ENCODE assay signal across 21 cellular contexts in the genomic region with DNA sequence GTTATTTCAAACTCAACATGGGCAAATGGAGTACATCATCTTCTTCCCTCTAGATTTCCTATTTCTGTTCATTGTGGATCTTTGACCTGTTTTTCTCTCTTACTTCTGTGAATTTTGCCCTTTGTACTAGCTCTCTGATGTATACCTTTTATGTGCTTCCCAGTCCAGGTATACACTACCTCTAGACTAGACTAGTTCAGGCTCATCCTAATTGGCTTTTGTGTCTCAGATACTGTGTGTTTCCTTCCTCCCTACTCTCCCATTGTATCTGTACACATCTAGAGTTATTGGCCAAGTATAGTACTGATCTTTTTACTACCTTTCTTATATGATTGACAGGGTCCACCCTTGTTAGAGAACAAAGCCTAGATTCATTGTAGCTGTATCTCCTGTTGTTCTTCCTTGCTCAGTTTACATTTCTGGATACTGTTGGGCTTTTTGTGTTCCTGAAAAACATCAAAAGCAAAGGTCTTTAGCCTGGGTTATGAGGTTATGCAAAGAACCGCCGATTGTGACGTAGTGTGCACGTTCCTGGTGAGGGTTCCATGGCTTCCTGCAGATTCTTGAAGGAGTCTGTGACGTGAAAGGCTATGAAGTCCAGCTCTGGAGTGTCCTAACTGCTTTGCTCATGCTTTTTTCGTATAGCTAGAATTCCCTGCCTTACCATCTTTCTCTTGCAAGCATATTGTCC.
A peak's percentile ranks its signal among the peaks of the same experiment; 100 is the strongest.
DNase-seq lines count a peak whose midpoint lies in the region; ATAC-seq and TF ChIP-seq lines count a peak whose summit lies in the region.
"Had no signal": no experiment of that assay in that cellular context is flagged by ENCODE, and none has a peak within 500 bp of the region (broad histone marks: within the 10 kb centered on the region; RNA-seq: fewer than 3 reads in every experiment).

No MANE protein-coding gene starts in this region.

- H3K4me1 Mint-ChIP-seq in activated CD4-positive, alpha-beta memory T cell treated with anti-CD3 and anti-CD28 coated beads for 36 hours (ENCODE audit: low read depth): peaks cover 20% of the 10 kb centered on the region
- peaks cover 65% of the 10 kb centered on the region for H3K4me1 Mint-ChIP-seq in activated CD4-positive, alpha-beta memory T cell treated with anti-CD3 and anti-CD28 coated beads, Interleukin-2, amount 10 ng/mL, durations not matched to agents 7 days and 5 days
- peaks cover 62 to 75% (median 66%) of the 10 kb centered on the region in 4 donors for H3K4me1 Mint-ChIP-seq in CD4-positive, alpha-beta memory T cell
- peaks cover 68% of the 10 kb centered on the region for H3K4me1 Mint-ChIP-seq in activated T-helper 2 cell treated with anti-CD3 and anti-CD28 coated beads, Interferon-gamma antibody, Interleukin-2, Interleukin-4, amounts not matched to agents 10 μg/mL and 5 μg/mL and 100 μg/mL, durations not matched to agents 14 hours and 24 hours and 36 hours (ENCODE audit: low read depth)
- H3K4me1 Mint-ChIP-seq in nephron progenitor cell: peaks cover 19% of the 10 kb centered on the region
- peaks cover 31 to 78% (median 61%) of the 10 kb centered on the region in 4 donors for H3K4me1 Mint-ChIP-seq in naive thymus-derived CD8-positive, alpha-beta T cell
- peaks cover 19% of the 10 kb centered on the region for H3K4me1 Mint-ChIP-seq in Calu3 (ENCODE audit: low read depth, unreplicated experiment)

- H3K4me3 Mint-ChIP-seq in activated CD4-positive, alpha-beta memory T cell treated with anti-CD3 and anti-CD28 coated beads for 36 hours: no peak overlapping the region
- H3K4me3 Mint-ChIP-seq in activated CD4-positive, alpha-beta memory T cell treated with anti-CD3 and anti-CD28 coated beads, Interleukin-2, amount 10 ng/mL, durations not matched to agents 7 days and 5 days: no peak overlapping the region
- peak overlapping the region in 5 of 8 donors; percentile 5 to 61 (median 32) for H3K4me3 Mint-ChIP-seq in CD4-positive, alpha-beta memory T cell
- H3K4me3 Mint-ChIP-seq in activated T-helper 2 cell treated with anti-CD3 and anti-CD28 coated beads, Interferon-gamma antibody, Interleukin-2, Interleukin-4, amounts not matched to agents 10 μg/mL and 5 μg/mL and 100 μg/mL, durations not matched to agents 14 hours and 24 hours and 36 hours (ENCODE audit: low read depth): no peak overlapping the region
- H3K4me3 Mint-ChIP-seq in nephron progenitor cell: no peak overlapping the region
- peak overlapping the region in 2 of 10 donors; percentile 8 to 12 for H3K4me3 Mint-ChIP-seq in naive thymus-derived CD8-positive, alpha-beta T cell
- H3K4me3 Mint-ChIP-seq in Calu3 (ENCODE audit: low read depth, unreplicated experiment): no peak overlapping the region
- H3K4me3 Mint-ChIP-seq: dendritic cell treated with granulocyte-macrophage colony-stimulating factor and Interleukin-4, amounts not matched to agents 40 ng/mL and 50 ng/mL, for 4 days had no signal

- no peak for DNase-seq in activated CD4-positive, alpha-beta memory T cell treated with anti-CD3 and anti-CD28 coated beads for 36 hours
- no peak for DNase-seq in activated CD4-positive, alpha-beta memory T cell treated with anti-CD3 and anti-CD28 coated beads, Interleukin-2, amount 10 ng/mL, durations not matched to agents 7 days and 5 days
- DNase-seq in CD4-positive, alpha-beta memory T cell: no peak
- no peak for DNase-seq in activated T-helper 2 cell treated with anti-CD3 and anti-CD28 coated beads, Interferon-gamma antibody, Interleukin-2, Interleukin-4, amounts not matched to agents 10 μg/mL and 5 μg/mL and 100 μg/mL, durations not matched to agents 14 hours and 24 hours and 36 hours (ENCODE audit: low spot score)
- no peak for DNase-seq in nephron progenitor cell
- DNase-seq in naive thymus-derived CD8-positive, alpha-beta T cell: no peak
- no peak for DNase-seq in upper lobe of left lung
- DNase-seq in Calu3: no peak
- DNase-seq: activated CD4-positive, alpha-beta T cell treated with anti-CD3 and anti-CD28 coated beads for 1 hour; activated naive CD4-positive, alpha-beta T cell; amygdala; BE2C; glutamatergic neuron; left cardiac atrium; NCI-H1092 treated with DMSO at 0.1 percent for 48 hours; NCI-H2029 treated with DMSO at 0.1 percent for 48 hours; stimulated activated CD4-positive, alpha-beta T cell treated with anti-CD3 and anti-CD28 coated beads, Interleukin-4, amount 100 ng/mL, for 1 hour; stimulated activated naive CD4-positive, alpha-beta T cell treated with Interleukin-2 at 50 U/mL for 16 hours had no signal

- intact Hi-C loops in activated CD4-positive, alpha-beta memory T cell treated with anti-CD3 and anti-CD28 coated beads for 36 hours (cut with micrococcal nuclease): loop anchor here (2.0 kb wide), 1 partner anchor 215 kb away; no protein-coding TSS in a partner anchor
- intact Hi-C loops in CD4-positive, alpha-beta memory T cell (cut with micrococcal nuclease): no loop called here
- intact Hi-C loops in activated T-helper 2 cell treated with anti-CD3 and anti-CD28 coated beads, Interferon-gamma antibody, Interleukin-2, Interleukin-4, amounts not matched to agents 10 μg/mL and 5 μg/mL and 100 μg/mL, durations not matched to agents 14 hours and 24 hours and 36 hours (cut with micrococcal nuclease): no loop called here
- intact Hi-C loops in Calu3 (cut with micrococcal nuclease; ENCODE audit: unreplicated experiment): no loop called here

- WGBS in upper lobe of left lung, 2 donors: 73 to 88% methylated on average over 6 of the region's 6 CpGs

- no peak for TF ChIP-seq EP300 in upper lobe of left lung (IDR thresholded peaks at IDR 0.05)

- H3K36me3 ChIP-seq in CD4-positive, alpha-beta memory T cell (ENCODE audit: insufficient read depth, low read length): no peaks in the 10 kb centered on the region
- H3K36me3 ChIP-seq in upper lobe of left lung: peaks cover 0 to 14% (median 6%) of the 10 kb centered on the region in 4 donors
- H3K36me3 ChIP-seq: BE2C had no signal

- peaks cover 22% of the 10 kb centered on the region for H3K36me3 Mint-ChIP-seq in activated CD4-positive, alpha-beta memory T cell treated with anti-CD3 and anti-CD28 coated beads for 36 hours
- peaks cover 44% of the 10 kb centered on the region for H3K36me3 Mint-ChIP-seq in activated CD4-positive, alpha-beta memory T cell treated with anti-CD3 and anti-CD28 coated beads, Interleukin-2, amount 10 ng/mL, durations not matched to agents 7 days and 5 days (ENCODE audit: low read depth)
- H3K36me3 Mint-ChIP-seq in CD4-positive, alpha-beta memory T cell: peaks cover 17 to 18% of the 10 kb centered on the region in 2 donors
- peaks cover 54% of the 10 kb centered on the region for H3K36me3 Mint-ChIP-seq in activated T-helper 2 cell treated with anti-CD3 and anti-CD28 coated beads, Interferon-gamma antibody, Interleukin-2, Interleukin-4, amounts not matched to agents 10 μg/mL and 5 μg/mL and 100 μg/mL, durations not matched to agents 14 hours and 24 hours and 36 hours (ENCODE audit: low read depth)
- H3K36me3 Mint-ChIP-seq in nephron progenitor cell (ENCODE audit: low read depth): peaks cover 23% of the 10 kb centered on the region
- H3K36me3 Mint-ChIP-seq in naive thymus-derived CD8-positive, alpha-beta T cell: peaks cover 0 to 33% (median 18%) of the 10 kb centered on the region in 3 donors
- peaks cover 10% of the 10 kb centered on the region for H3K36me3 Mint-ChIP-seq in Calu3 (ENCODE audit: insufficient read depth, unreplicated experiment)

- no peaks in the 10 kb centered on the region for H3K27me3 ChIP-seq in CD4-positive, alpha-beta memory T cell (ENCODE audit: insufficient read depth, low read length)
- H3K27me3 ChIP-seq in upper lobe of left lung: no peaks in the 10 kb centered on the region
- H3K27me3 ChIP-seq: BE2C, tibial nerve had no signal

- no peak overlapping the region for H3K27ac ChIP-seq in CD4-positive, alpha-beta memory T cell (ENCODE audit: low read depth, low read length)
- peak overlapping the region in 2 of 4 donors; percentile 21 to 73 for H3K27ac ChIP-seq in upper lobe of left lung
- H3K27ac ChIP-seq: A549 had no signal

- peak overlapping the region; percentile 5 for H3K27ac Mint-ChIP-seq in activated CD4-positive, alpha-beta memory T cell treated with anti-CD3 and anti-CD28 coated beads for 36 hours
- H3K27ac Mint-ChIP-seq in activated CD4-positive, alpha-beta memory T cell treated with anti-CD3 and anti-CD28 coated beads, Interleukin-2, amount 10 ng/mL, durations not matched to agents 7 days and 5 days: no peak overlapping the region
- peak overlapping the region; percentile 24 to 93 (median 67) for H3K27ac Mint-ChIP-seq in CD4-positive, alpha-beta memory T cell
- H3K27ac Mint-ChIP-seq in activated T-helper 2 cell treated with anti-CD3 and anti-CD28 coated beads, Interferon-gamma antibody, Interleukin-2, Interleukin-4, amounts not matched to agents 10 μg/mL and 5 μg/mL and 100 μg/mL, durations not matched to agents 14 hours and 24 hours and 36 hours: peak overlapping the region; percentile 35
- H3K27ac Mint-ChIP-seq in nephron progenitor cell (peak overlapping the region; percentile 8), Calu3 (ENCODE audit: unreplicated experiment) (no peak overlapping the region)
- H3K27ac Mint-ChIP-seq in naive thymus-derived CD8-positive, alpha-beta T cell: peak overlapping the region in 4 of 10 donors; percentile 6 to 38 (median 27)
- H3K27ac Mint-ChIP-seq: dendritic cell treated with granulocyte-macrophage colony-stimulating factor and Interleukin-4, amounts not matched to agents 40 ng/mL and 50 ng/mL, for 4 days had no signal

- no peaks in the 10 kb centered on the region for H3K9me3 Mint-ChIP-seq in activated CD4-positive, alpha-beta memory T cell treated with anti-CD3 and anti-CD28 coated beads for 36 hours
- H3K9me3 Mint-ChIP-seq in activated CD4-positive, alpha-beta memory T cell treated with anti-CD3 and anti-CD28 coated beads, Interleukin-2, amount 10 ng/mL, durations not matched to agents 7 days and 5 days: no peaks in the 10 kb centered on the region
- H3K9me3 Mint-ChIP-seq in CD4-positive, alpha-beta memory T cell: peaks cover 0 to 1% (median 0%) of the 10 kb centered on the region in 8 donors
- no peaks in the 10 kb centered on the region for H3K9me3 Mint-ChIP-seq in activated T-helper 2 cell treated with anti-CD3 and anti-CD28 coated beads, Interferon-gamma antibody, Interleukin-2, Interleukin-4, amounts not matched to agents 10 μg/mL and 5 μg/mL and 100 μg/mL, durations not matched to agents 14 hours and 24 hours and 36 hours
- H3K9me3 Mint-ChIP-seq in nephron progenitor cell (no peaks in the 10 kb centered on the region), Calu3 (ENCODE audit: low read depth, unreplicated experiment) (no peaks in the 10 kb centered on the region)
- no peaks in the 10 kb centered on the region for H3K9me3 Mint-ChIP-seq in naive thymus-derived CD8-positive, alpha-beta T cell
- H3K9me3 Mint-ChIP-seq: dendritic cell treated with granulocyte-macrophage colony-stimulating factor and Interleukin-4, amounts not matched to agents 40 ng/mL and 50 ng/mL, for 4 days had no signal

- TF ChIP-seq POLR2A in upper lobe of left lung (IDR thresholded peaks at IDR 0.05): no peak

- POLR2A ChIA-PET in activated CD4-positive, alpha-beta memory T cell treated with anti-CD3 and anti-CD28 coated beads for 36 hours (lab: Charles Lee): interaction anchor here (0.6 kb wide), 1 partner anchor 17 kb away, joined by 3 read pairs; no protein-coding TSS in a partner anchor
- POLR2A ChIA-PET in activated CD4-positive, alpha-beta memory T cell treated with anti-CD3 and anti-CD28 coated beads, Interleukin-2, amount 10 ng/mL, durations not matched to agents 7 days and 5 days (lab: Charles Lee): interaction anchor here (0.9 to 5.0 kb wide), 7 partner anchors 9 to 80 kb away, joined by 3 to 69 read pairs (median 3); no protein-coding TSS in a partner anchor
- POLR2A ChIA-PET in CD4-positive, alpha-beta memory T cell (lab: Charles Lee; ENCODE audit: partially characterized antibody): interaction anchor here (0.9 to 5.5 kb wide), 6 partner anchors 10 to 62 kb away, joined by 3 to 57 read pairs (median 5); no protein-coding TSS in a partner anchor
- POLR2A ChIA-PET in naive thymus-derived CD8-positive, alpha-beta T cell (lab: Charles Lee): interaction anchor here (0.7 kb wide), 2 partner anchors 11 to 45 kb away, joined by 3 read pairs; no protein-coding TSS in a partner anchor

- H3K4me1 ChIP-seq in CD4-positive, alpha-beta memory T cell (ENCODE audit: insufficient read depth, low read length): peaks cover 49% of the 10 kb centered on the region
- H3K4me1 ChIP-seq in upper lobe of left lung: peaks cover 57 to 84% (median 69%) of the 10 kb centered on the region in 4 donors
- H3K4me1 ChIP-seq: BE2C had no signal

- no peak for ATAC-seq in naive thymus-derived CD8-positive, alpha-beta T cell
- no peak for ATAC-seq in upper lobe of left lung (ENCODE audit: low FRiP score in 2 of 2)
- ATAC-seq: A549, left cardiac atrium had no signal

- no peaks in the 10 kb centered on the region for H3K9me3 ChIP-seq in CD4-positive, alpha-beta memory T cell (ENCODE audit: control insufficient read depth in 1 of 2, low read length in 2 of 2)
- no peaks in the 10 kb centered on the region for H3K9me3 ChIP-seq in upper lobe of left lung
- H3K9me3 ChIP-seq: A549, BE2C, tibial nerve had no signal

- TF ChIP-seq CTCF in nephron progenitor cell (IDR thresholded peaks at IDR 0.05) (no peak), upper lobe of left lung (IDR thresholded peaks at IDR 0.05) (no peak), Calu3 (IDR thresholded peaks at IDR 0.05; ENCODE audit: unreplicated experiment) (no peak)

- no peaks in the 10 kb centered on the region for H3K27me3 Mint-ChIP-seq in activated CD4-positive, alpha-beta memory T cell treated with anti-CD3 and anti-CD28 coated beads for 36 hours
- no peaks in the 10 kb centered on the region for H3K27me3 Mint-ChIP-seq in activated CD4-positive, alpha-beta memory T cell treated with anti-CD3 and anti-CD28 coated beads, Interleukin-2, amount 10 ng/mL, durations not matched to agents 7 days and 5 days
- no peaks in the 10 kb centered on the region for H3K27me3 Mint-ChIP-seq in CD4-positive, alpha-beta memory T cell
- no peaks in the 10 kb centered on the region for H3K27me3 Mint-ChIP-seq in activated T-helper 2 cell treated with anti-CD3 and anti-CD28 coated beads, Interferon-gamma antibody, Interleukin-2, Interleukin-4, amounts not matched to agents 10 μg/mL and 5 μg/mL and 100 μg/mL, durations not matched to agents 14 hours and 24 hours and 36 hours (ENCODE audit: low read depth)
- no peaks in the 10 kb centered on the region for H3K27me3 Mint-ChIP-seq in nephron progenitor cell (ENCODE audit: low read depth, poor library complexity)
- H3K27me3 Mint-ChIP-seq in naive thymus-derived CD8-positive, alpha-beta T cell: no peaks in the 10 kb centered on the region
- H3K27me3 Mint-ChIP-seq in Calu3 (ENCODE audit: unreplicated experiment): no peaks in the 10 kb centered on the region
- H3K27me3 Mint-ChIP-seq: dendritic cell treated with granulocyte-macrophage colony-stimulating factor and Interleukin-4, amounts not matched to agents 40 ng/mL and 50 ng/mL, for 4 days had no signal

- no peak overlapping the region for H3K4me3 ChIP-seq in CD4-positive, alpha-beta memory T cell (ENCODE audit: low read length in 2 of 2)
- no peak overlapping the region for H3K4me3 ChIP-seq in upper lobe of left lung
- H3K4me3 ChIP-seq: A549, tibial nerve had no signal

- BruUV-seq in Calu3 (replicated peaks; lab: Mats Ljungman, UMichigan): no TSS peak

- CTCF ChIA-PET in activated CD4-positive, alpha-beta memory T cell treated with anti-CD3 and anti-CD28 coated beads for 36 hours (lab: Charles Lee): interaction anchor here (1.3 kb wide), 1 partner anchor 9 kb away, joined by 6 read pairs; no protein-coding TSS in a partner anchor
- CTCF ChIA-PET in activated CD4-positive, alpha-beta memory T cell treated with anti-CD3 and anti-CD28 coated beads, Interleukin-2, amount 10 ng/mL, durations not matched to agents 7 days and 5 days (lab: Charles Lee): interaction anchor here (0.8 to 2.1 kb wide), 4 partner anchors 15 to 331 kb away, joined by 4 to 7 read pairs (median 5); no protein-coding TSS in a partner anchor
- CTCF ChIA-PET in CD4-positive, alpha-beta memory T cell (lab: Charles Lee; ENCODE audit: partially characterized antibody): interaction anchor here (0.5 to 2.4 kb wide), 5 partner anchors 10 to 209 kb away, joined by 3 to 23 read pairs (median 3); no protein-coding TSS in a partner anchor
- CTCF ChIA-PET in Calu3 (lab: Charles Lee): interaction anchor here (1.4 kb wide), 1 partner anchor 8 kb away, joined by 5 read pairs; no protein-coding TSS in a partner anchor

Comparison
In these comparisons a context has a peak if more than half of its experiments do, and no peak if none do; other contexts are left out.
1. H3K27ac Mint-ChIP-seq: peak in activated CD4-positive, alpha-beta memory T cell treated with anti-CD3 and anti-CD28 coated beads for 36 hours (single experiment), CD4-positive, alpha-beta memory T cell (7 of 7), activated T-helper 2 cell treated with anti-CD3 and anti-CD28 coated beads, Interferon-gamma antibody, Interleukin-2, Interleukin-4, amounts not matched to agents 10 μg/mL and 5 μg/mL and 100 μg/mL, durations not matched to agents 14 hours and 24 hours and 36 hours (single experiment) and nephron progenitor cell (single experiment); none in activated CD4-positive, alpha-beta memory T cell treated with anti-CD3 and anti-CD28 coated beads, Interleukin-2, amount 10 ng/mL, durations not matched to agents 7 days and 5 days (single experiment) and Calu3 (single experiment).
2. H3K4me3 Mint-ChIP-seq: peak in CD4-positive, alpha-beta memory T cell (5 of 8); none in activated CD4-positive, alpha-beta memory T cell treated with anti-CD3 and anti-CD28 coated beads for 36 hours (single experiment), activated CD4-positive, alpha-beta memory T cell treated with anti-CD3 and anti-CD28 coated beads, Interleukin-2, amount 10 ng/mL, durations not matched to agents 7 days and 5 days (single experiment), activated T-helper 2 cell treated with anti-CD3 and anti-CD28 coated beads, Interferon-gamma antibody, Interleukin-2, Interleukin-4, amounts not matched to agents 10 μg/mL and 5 μg/mL and 100 μg/mL, durations not matched to agents 14 hours and 24 hours and 36 hours (single experiment), nephron progenitor cell (single experiment) and Calu3 (single experiment).